In the genomic region with DNA sequence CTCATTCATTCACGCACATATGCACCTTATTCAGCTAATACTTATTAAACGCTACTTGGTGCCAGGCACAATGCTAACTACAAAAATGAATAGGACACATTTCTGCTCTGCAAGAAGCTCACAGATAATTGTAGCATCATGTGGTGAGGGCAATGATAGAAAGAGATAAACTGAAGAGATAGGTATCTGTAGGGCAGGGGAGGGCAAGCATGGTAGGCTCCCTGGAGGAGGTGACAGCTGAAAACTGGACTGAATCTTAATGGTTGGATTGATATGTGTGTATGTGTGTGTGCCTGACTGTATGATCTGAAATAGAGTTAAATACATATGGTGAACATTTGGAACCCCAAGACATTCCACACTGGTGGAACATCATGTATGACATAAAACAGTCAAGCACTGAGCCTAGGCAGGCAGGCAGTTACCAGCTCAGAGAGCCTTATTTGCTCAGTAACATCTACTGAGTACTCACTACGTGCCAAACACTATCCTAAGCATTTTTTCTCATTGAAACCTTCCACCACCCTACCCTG, we compare ENCODE assay signal across 9 cellular contexts. TPM values are rescaled to one million over a fixed set of nuclear protein-coding genes. Genes with fewer than 3 reads are reported as not detected.
"Had no signal": no experiment of that assay in that cellular context is flagged by ENCODE, and none has a peak within 500 bp of the region (broad histone marks: within the 10 kb centered on the region; RNA-seq: fewer than 3 reads in every experiment).

No MANE protein-coding gene starts in this region.

- H3K9me3 Mint-ChIP-seq: HFFc6, IgD-negative memory B cell had no signal

- H3K36me3 Mint-ChIP-seq: IgD-negative memory B cell had no signal

- ATAC-seq: HCT116 had no signal

- DNase-seq: GM23248, GOT3, H7, HFFc6, KG1 had no signal

- H3K36me3 ChIP-seq: HAP-1 had no signal

- H2AFZ ChIP-seq: GM23248 had no signal

- H3K9ac ChIP-seq: GM23248 had no signal

- H3K4me3 ChIP-seq: GM23248, HAP-1 had no signal

- H3K9me3 ChIP-seq: HAP-1 had no signal

- H3K4me3 Mint-ChIP-seq: HFFc6, IgD-negative memory B cell had no signal

- H3K27ac Mint-ChIP-seq: HFFc6, IgD-negative memory B cell had no signal

- H3K27ac ChIP-seq: GM23248, HL-60 had no signal

RNA-seq across cellular contexts. Expression of a gene that starts 9.5 kb away (rescaled TPM):
- polyA plus RNA-seq: IgD-negative memory B cell had no signal
